Comparison of ENCODE assay signal across 18 cellular contexts in the genomic region with DNA sequence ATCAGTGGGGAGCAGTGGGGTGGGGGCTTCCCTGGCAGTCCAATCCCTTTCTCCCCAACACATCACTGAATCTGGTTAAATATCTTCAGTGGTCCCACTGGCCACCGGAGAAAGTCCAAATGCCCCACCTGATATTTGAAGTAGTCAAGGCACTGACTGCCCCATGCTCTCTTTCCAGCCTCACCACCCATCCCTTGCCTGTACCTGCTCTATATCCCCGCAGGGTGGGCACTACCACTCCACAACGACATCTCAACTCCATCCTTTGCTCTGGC.
A peak's percentile ranks its signal among the peaks of the same experiment; 100 is the strongest.
DNase-seq lines count a peak whose midpoint lies in the region; ATAC-seq and TF ChIP-seq lines count a peak whose summit lies in the region.
"Had no signal": no experiment of that assay in that cellular context is flagged by ENCODE, and none has a peak within 500 bp of the region (broad histone marks: within the 10 kb centered on the region; RNA-seq: fewer than 3 reads in every experiment).

No MANE protein-coding gene starts in this region.

- H3K4me1 Mint-ChIP-seq in stimulated activated effector memory CD8-positive, alpha-beta T cell treated with anti-CD3 and anti-CD28 coated beads, Interleukin-12 subunit alpha, Interleukin-12 subunit beta, amount 100 ng/mL, for 72 hours = peaks cover 42% of the 10 kb centered on the region
- H3K4me1 Mint-ChIP-seq in WTC11 = peaks cover 7% of the 10 kb centered on the region

- peak; percentile 51 for DNase-seq in activated CD8-positive, alpha-beta memory T cell treated with anti-CD3 and anti-CD28 coated beads for 24 hours
- DNase-seq in activated CD8-positive, alpha-beta memory T cell treated with anti-CD3 and anti-CD28 coated beads, Interleukin-2, amount 50 U/mL, for 48 hours = no peak
- no peak for DNase-seq in PC-9
- peak; percentile 64 for DNase-seq in esophagus muscularis mucosa (ENCODE audit: extremely low spot score)
- DNase-seq in stimulated activated effector memory CD8-positive, alpha-beta T cell treated with anti-CD3 and anti-CD28 coated beads, Interleukin-12 subunit alpha, Interleukin-12 subunit beta, amount 100 ng/mL, for 72 hours (ENCODE audit: low spot score in 2 of 2) = no peak
- no peak for DNase-seq in stimulated activated naive CD4-positive, alpha-beta T cell treated with Interleukin-2 at 50 U/mL for 16 hours (lab: John Stamatoyannopoulos, UW)
- no peak for DNase-seq in NCI-H2196 (lab: John Stamatoyannopoulos, UW; ENCODE audit: unreplicated experiment)
- DNase-seq in WTC11 (ENCODE audit: low spot score) = no peak
- DNase-seq: GOT3, NCI-H345 had no signal

- no peak overlapping the region for H2AFZ ChIP-seq in PC-9

- H3K79me2 ChIP-seq in PC-9 (ENCODE audit: low read depth) = no peaks in the 10 kb centered on the region

- peak overlapping the region; percentile 65; the same call in 1 of the 2 replicates for H3K4me2 ChIP-seq in PC-9

- WGBS in esophagus muscularis mucosa = 87% methylated on average over 3 of the region's 3 CpGs

- no peaks in the 10 kb centered on the region; the same call in 1 of the 2 replicates for H3F3A ChIP-seq in PC-9 (ENCODE audit: insufficient read depth, low read depth)

- H3K9me3 ChIP-seq in PC-9 (ENCODE audit: insufficient read depth, low read depth) (no peaks in the 10 kb centered on the region), esophagus muscularis mucosa (no peaks in the 10 kb centered on the region)
- H3K9me3 ChIP-seq: left lung, Peyer's patch, suprapubic skin had no signal

- H3K4me3 Mint-ChIP-seq in stimulated activated effector memory CD8-positive, alpha-beta T cell treated with anti-CD3 and anti-CD28 coated beads, Interleukin-12 subunit alpha, Interleukin-12 subunit beta, amount 100 ng/mL, for 72 hours = no peak overlapping the region
- H3K4me3 Mint-ChIP-seq in WTC11 = no peak overlapping the region
- H3K4me3 Mint-ChIP-seq: activated CD4-positive, alpha-beta T cell treated with anti-CD3 and anti-CD28 coated beads for 36 hours; activated T-cell treated with anti-CD3 and anti-CD28 coated beads, Interleukin-2, amount 50 U/mL, for 24 hours; dendritic cell treated with granulocyte-macrophage colony-stimulating factor and Interleukin-4, amounts not matched to agents 40 ng/mL and 50 ng/mL, for 4 days; nephron; stimulated activated naive B cell treated with anti-CD40 and anti-IgM and Interleukin-4, amounts not matched to agents 10 μg/mL and 1 μg/mL and 100 μg/mL, for 72 hours had no signal

- H3K27ac ChIP-seq in PC-9 (no peak overlapping the region), esophagus muscularis mucosa (replicated peaks in 1 of 4) (no peak overlapping the region)
- H3K27ac ChIP-seq: Peyer's patch, suprapubic skin had no signal

- POLR2A ChIA-PET in PC-9 (lab: Charles Lee; ENCODE audit: unreplicated experiment) = no interaction called here
- POLR2A ChIA-PET in WTC11 (lab: Charles Lee) = no interaction called here

- H3K36me3 ChIP-seq in PC-9 (ENCODE audit: low read depth) (no peaks in the 10 kb centered on the region), esophagus muscularis mucosa (no peaks in the 10 kb centered on the region)
- H3K36me3 ChIP-seq: left lung, Peyer's patch, suprapubic skin had no signal

- H3K27ac Mint-ChIP-seq in stimulated activated effector memory CD8-positive, alpha-beta T cell treated with anti-CD3 and anti-CD28 coated beads, Interleukin-12 subunit alpha, Interleukin-12 subunit beta, amount 100 ng/mL, for 72 hours = peak overlapping the region; percentile 94
- no peak overlapping the region for H3K27ac Mint-ChIP-seq in WTC11
- H3K27ac Mint-ChIP-seq: dendritic cell treated with granulocyte-macrophage colony-stimulating factor and Interleukin-4, amounts not matched to agents 40 ng/mL and 50 ng/mL, for 4 days had no signal

- H3K9me2 ChIP-seq in PC-9 (ENCODE audit: insufficient read depth) = no peaks in the 10 kb centered on the region

- intact Hi-C loops in PC-9 (cut with micrococcal nuclease; ENCODE audit: unreplicated experiment) = loop anchor here (2.0 kb wide), 1 partner anchor 118 kb away; no protein-coding TSS in a partner anchor
- intact Hi-C loops in esophagus muscularis mucosa (cut with DNase I) = no loop called here

- ATAC-seq in stimulated activated effector memory CD8-positive, alpha-beta T cell treated with anti-CD3 and anti-CD28 coated beads, Interleukin-12 subunit alpha, Interleukin-12 subunit beta, amount 100 ng/mL, for 72 hours = no peak
- ATAC-seq in WTC11 = no peak

- CTCF ChIA-PET in PC-9 (lab: Charles Lee) = interaction anchor here (0.6 to 1.7 kb wide), 3 partner anchors 112 to 668 kb away, joined by 3 to 7 read pairs (median 4); no protein-coding TSS in a partner anchor
- CTCF ChIA-PET in WTC11 (lab: Charles Lee) = interaction anchor here (0.6 to 4.4 kb wide), 45 partner anchors 12 to 345 kb away, joined by 3 to 80 read pairs (median 9); partner anchors contain the start of genes CIAO2A and DAPK2

- no peak for TF ChIP-seq POLR2A in esophagus muscularis mucosa (IDR thresholded peaks at IDR 0.05; ENCODE audit: low read depth)

- H3K9me3 Mint-ChIP-seq in stimulated activated effector memory CD8-positive, alpha-beta T cell treated with anti-CD3 and anti-CD28 coated beads, Interleukin-12 subunit alpha, Interleukin-12 subunit beta, amount 100 ng/mL, for 72 hours = no peaks in the 10 kb centered on the region
- no peaks in the 10 kb centered on the region for H3K9me3 Mint-ChIP-seq in WTC11
- H3K9me3 Mint-ChIP-seq: activated T-cell treated with anti-CD3 and anti-CD28 coated beads, Interleukin-2, amount 50 U/mL, for 24 hours; dendritic cell treated with granulocyte-macrophage colony-stimulating factor and Interleukin-4, amounts not matched to agents 40 ng/mL and 50 ng/mL, for 4 days; nephron; stimulated activated naive B cell treated with anti-CD40 and anti-IgM and Interleukin-4, amounts not matched to agents 10 μg/mL and 1 μg/mL and 100 μg/mL, for 72 hours had no signal

- no peaks in the 10 kb centered on the region for H4K20me1 ChIP-seq in PC-9 (ENCODE audit: insufficient read depth)

- no peak for TF ChIP-seq CTCF in PC-9 (conservative IDR thresholded peaks at IDR 0.05)
- no peak for TF ChIP-seq CTCF in esophagus muscularis mucosa (IDR thresholded peaks at IDR 0.05)
- no peak for TF ChIP-seq CTCF in WTC11 (IDR thresholded peaks at IDR 0.05)

- H3K4me1 ChIP-seq in PC-9 (replicated peaks; ENCODE audit: insufficient read depth) (peaks cover 12% of the 10 kb centered on the region), esophagus muscularis mucosa (peaks cover 15 to 28% (median 23%) of the 10 kb centered on the region in 4 donors)

- no peaks in the 10 kb centered on the region for H3K27me3 Mint-ChIP-seq in WTC11 (ENCODE audit: low read depth)
- H3K27me3 Mint-ChIP-seq: activated CD4-positive, alpha-beta T cell treated with anti-CD3 and anti-CD28 coated beads for 36 hours; activated T-cell treated with anti-CD3 and anti-CD28 coated beads, Interleukin-2, amount 50 U/mL, for 24 hours; stimulated activated naive B cell treated with anti-CD40 and anti-IgM and Interleukin-4, amounts not matched to agents 10 μg/mL and 1 μg/mL and 100 μg/mL, for 72 hours had no signal

- H3K27me3 ChIP-seq in PC-9 (ENCODE audit: insufficient read depth, low read depth) (no peaks in the 10 kb centered on the region), esophagus muscularis mucosa (no peaks in the 10 kb centered on the region)
- H3K27me3 ChIP-seq: left lung, Peyer's patch, suprapubic skin had no signal

- no TSS peak for BruUV-seq in PC-9 (replicated peaks; lab: Mats Ljungman, UMichigan)

- no peaks in the 10 kb centered on the region for H3K36me3 Mint-ChIP-seq in stimulated activated effector memory CD8-positive, alpha-beta T cell treated with anti-CD3 and anti-CD28 coated beads, Interleukin-12 subunit alpha, Interleukin-12 subunit beta, amount 100 ng/mL, for 72 hours
- H3K36me3 Mint-ChIP-seq in WTC11 = no peaks in the 10 kb centered on the region
- H3K36me3 Mint-ChIP-seq: stimulated activated naive B cell treated with anti-CD40 and anti-IgM and Interleukin-4, amounts not matched to agents 10 μg/mL and 1 μg/mL and 100 μg/mL, for 72 hours had no signal

- no peak overlapping the region for H3K4me3 ChIP-seq in PC-9
- H3K4me3 ChIP-seq in esophagus muscularis mucosa = no peak overlapping the region
- H3K4me3 ChIP-seq: left lung, Peyer's patch, suprapubic skin had no signal

- no peak for TF ChIP-seq EP300 in esophagus muscularis mucosa (IDR thresholded peaks at IDR 0.05)

TF ChIP-seq in WTC11, 78 proteins besides CTCF, POLR2A, EP300 and RAD21:
- TF ChIP-seq FOXK1 (CRISPR knock-in tag; IDR thresholded peaks at IDR 0.05) (no peak), ZNF671 (CRISPR knock-in tag; IDR thresholded peaks at IDR 0.05) (no peak), SOX15 (CRISPR knock-in tag; IDR thresholded peaks at IDR 0.05) (no peak)
TF ChIP-seq in WTC11: peak in this region for 0.

Comparison
In these comparisons a context has a peak if more than half of its experiments do, and no peak if none do; other contexts are left out.
1. DNase-seq: peak in activated CD8-positive, alpha-beta memory T cell treated with anti-CD3 and anti-CD28 coated beads for 24 hours (single experiment) and esophagus muscularis mucosa (single experiment); none in activated CD8-positive, alpha-beta memory T cell treated with anti-CD3 and anti-CD28 coated beads, Interleukin-2, amount 50 U/mL, for 48 hours (single experiment), PC-9 (0 of 2), stimulated activated effector memory CD8-positive, alpha-beta T cell treated with anti-CD3 and anti-CD28 coated beads, Interleukin-12 subunit alpha, Interleukin-12 subunit beta, amount 100 ng/mL, for 72 hours (0 of 2), stimulated activated naive CD4-positive, alpha-beta T cell treated with Interleukin-2 at 50 U/mL for 16 hours (single experiment), NCI-H2196 (single experiment) and WTC11 (single experiment).